ENCODE assay signal across 9 cellular contexts in the genomic region with DNA sequence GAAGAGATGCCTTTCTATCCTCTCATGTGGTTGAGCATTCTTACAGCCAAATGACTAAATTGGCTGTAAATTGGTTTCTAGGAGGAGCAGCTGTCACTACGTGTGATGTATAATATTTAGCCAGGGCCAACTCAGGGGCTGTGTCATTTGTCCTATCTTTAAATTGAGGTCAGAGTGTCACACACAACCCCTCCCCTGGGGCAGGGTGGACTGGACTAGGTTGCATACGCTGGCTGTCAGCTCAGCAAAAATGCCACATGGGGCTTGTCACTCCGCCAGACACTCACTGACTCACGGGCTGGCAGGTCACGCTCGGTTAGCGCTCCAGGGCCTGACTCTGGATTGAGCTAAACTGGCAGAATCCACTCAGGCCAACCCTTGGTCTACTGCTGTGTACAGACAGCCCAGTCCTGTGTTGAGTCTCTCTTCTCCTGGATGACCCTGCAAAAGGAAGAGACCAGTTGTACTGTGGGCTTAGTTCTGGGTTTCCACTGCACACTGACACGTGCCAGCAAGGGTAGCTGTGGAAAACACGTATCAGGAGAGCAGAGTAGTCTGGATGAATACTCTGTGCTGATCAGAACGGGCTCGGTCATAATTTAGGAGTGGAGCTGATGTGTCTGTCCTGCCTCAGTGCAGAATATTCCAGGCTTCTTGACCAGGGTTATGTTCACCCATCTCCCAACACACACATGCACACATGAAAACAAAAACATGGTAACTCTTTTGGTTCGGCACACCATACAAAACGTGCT. TPM values are rescaled to one million over a fixed set of nuclear protein-coding genes. Genes with fewer than 3 reads are reported as not detected.
DNase-seq lines count a peak whose midpoint lies in the region; ATAC-seq and TF ChIP-seq lines count a peak whose summit lies in the region.
"Had no signal": no experiment of that assay in that cellular context is flagged by ENCODE, and none has a peak within 500 bp of the region (broad histone marks: within the 10 kb centered on the region; RNA-seq: fewer than 3 reads in every experiment).

No MANE protein-coding gene starts in this region.

- no peaks in the 10 kb centered on the region for H3K36me3 ChIP-seq in HCT116 (ENCODE audit: control insufficient read depth in 1 of 2, insufficient read depth in 2 of 2, low read length in 2 of 2)
- H3K36me3 ChIP-seq in RWPE2 (ENCODE audit: low read depth) = no peaks in the 10 kb centered on the region
- no peaks in the 10 kb centered on the region for H3K36me3 ChIP-seq in smooth muscle cell (ENCODE audit: low read depth)
- H3K36me3 ChIP-seq in CD8-positive, alpha-beta memory T cell (ENCODE audit: insufficient read depth, low read length) = no peaks in the 10 kb centered on the region

- H3K79me2 ChIP-seq in HCT116 (ENCODE audit: insufficient read depth, low read length) (no peaks in the 10 kb centered on the region), smooth muscle cell (ENCODE audit: low read depth) (no peaks in the 10 kb centered on the region)

- POLR2A ChIA-PET in HCT116 (lab: Charles Lee) = interaction anchor here (1.2 kb wide), 1 partner anchor 15 kb away, joined by 3 read pairs; no protein-coding TSS in a partner anchor
- POLR2A ChIA-PET in CD8-positive, alpha-beta memory T cell (lab: Charles Lee) = no interaction called here

- H3K4me3 ChIP-seq in HCT116 (replicated peaks in 1 of 2; ENCODE audit: low read depth in 1 of 2, low read length in 2 of 2) = no peak overlapping the region
- H3K4me3 ChIP-seq in RWPE2 (ENCODE audit: severe bottlenecking) = no peak overlapping the region
- no peak overlapping the region for H3K4me3 ChIP-seq in smooth muscle cell
- no peak overlapping the region for H3K4me3 ChIP-seq in CD8-positive, alpha-beta memory T cell (ENCODE audit: low read length)

- H3K4me1 Mint-ChIP-seq in CD8-positive, alpha-beta memory T cell = peaks cover 4 to 6% (median 4%) of the 10 kb centered on the region in 3 donors

- CTCF ChIA-PET in HCT116 (lab: Charles Lee) = no interaction called here
- CTCF ChIA-PET in CD8-positive, alpha-beta memory T cell (lab: Charles Lee) = no interaction called here

- H3K9me3 ChIP-seq in HCT116 (ENCODE audit: control insufficient read depth in 1 of 2, insufficient read depth in 1 of 2, low read depth in 1 of 2, low read length in 2 of 2) (no peaks in the 10 kb centered on the region), RWPE2 (ENCODE audit: severe bottlenecking) (no peaks in the 10 kb centered on the region), smooth muscle cell (replicated peaks; ENCODE audit: low read depth) (no peaks in the 10 kb centered on the region)
- no peaks in the 10 kb centered on the region for H3K9me3 ChIP-seq in CD8-positive, alpha-beta memory T cell (ENCODE audit: low read length)

- no peaks in the 10 kb centered on the region for H3K9me3 Mint-ChIP-seq in CD8-positive, alpha-beta memory T cell

- RAD21 ChIA-PET in HCT116 (lab: Charles Lee; ENCODE audit: low non-redundant PET in 1 of 2, low total read pairs in 2 of 2, uncharacterized antibody in 2 of 2, unreplicated experiment in 2 of 2) = no interaction called here

- DNase-seq in HCT116 (ENCODE audit: low read depth, low spot score) (no peak), RWPE2 (ENCODE audit: low spot score) (no peak), Right ventricle myocardium superior (peak; percentile 89), smooth muscle cell (lab: John Stamatoyannopoulos, UW; ENCODE audit: unreplicated experiment) (peak; percentile 19)
- no peak for DNase-seq in CD8-positive, alpha-beta memory T cell
- DNase-seq: small intestine had no signal

- peaks cover 5% of the 10 kb centered on the region for H3F3A ChIP-seq in smooth muscle cell (ENCODE audit: low read depth)

- ATAC-seq in HCT116 = peak; percentile 65
- ATAC-seq in RWPE2 (ENCODE audit: low read depth) = peak; percentile 68
- peak; percentile 94 for ATAC-seq in Right ventricle myocardium superior (ENCODE audit: poor library complexity)
- ATAC-seq in GM18868 (IDR thresholded peaks at IDR 0.05; ENCODE audit: unreplicated experiment) = no peak
- no peak for ATAC-seq in HG03280 (IDR thresholded peaks at IDR 0.05; ENCODE audit: unreplicated experiment)
- no peak for ATAC-seq in HG02678 (IDR thresholded peaks at IDR 0.05; ENCODE audit: unreplicated experiment)

- H3K9ac ChIP-seq in HCT116 (ENCODE audit: low read length) (no peak overlapping the region), smooth muscle cell (ENCODE audit: low read depth) (peak overlapping the region; percentile 22)

- H3K36me3 Mint-ChIP-seq in CD8-positive, alpha-beta memory T cell = peaks cover under 1 to 14% (median 14%) of the 10 kb centered on the region in 3 donors

- H3K4me2 ChIP-seq in HCT116 (ENCODE audit: low read length) (no peak overlapping the region), smooth muscle cell (no peak overlapping the region)

- no peaks in the 10 kb centered on the region for H4K20me1 ChIP-seq in HCT116 (ENCODE audit: insufficient read depth)
- no peaks in the 10 kb centered on the region for H4K20me1 ChIP-seq in smooth muscle cell (ENCODE audit: low read depth)

- no peak for TF ChIP-seq POLR2A in HCT116 (IDR thresholded peaks at IDR 0.05; ENCODE audit: borderline replicate concordance, extremely low read depth, insufficient read depth, insufficient read length)

- H3K27me3 ChIP-seq in HCT116 (ENCODE audit: insufficient read depth, low read length) (peaks cover 46% of the 10 kb centered on the region), RWPE2 (ENCODE audit: insufficient read depth, poor library complexity, severe bottlenecking) (no peaks in the 10 kb centered on the region), smooth muscle cell (ENCODE audit: low read depth) (no peaks in the 10 kb centered on the region)
- H3K27me3 ChIP-seq in CD8-positive, alpha-beta memory T cell (ENCODE audit: insufficient read depth, low read length, poor library complexity, severe bottlenecking) = no peaks in the 10 kb centered on the region

- TF ChIP-seq RAD21 in HCT116 (IDR thresholded peaks at IDR 0.05; ENCODE audit: low read depth) = no peak

- H3K4me3 Mint-ChIP-seq in CD8-positive, alpha-beta memory T cell = no peak overlapping the region

- H3K9me2 ChIP-seq in HCT116 (ENCODE audit: insufficient read depth) = no peaks in the 10 kb centered on the region

- H3K27me3 Mint-ChIP-seq in CD8-positive, alpha-beta memory T cell = peaks cover 6% of the 10 kb centered on the region in 2 donors

- H2AFZ ChIP-seq in HCT116 (ENCODE audit: low read depth, low read length, poor library complexity, severe bottlenecking) (no peak overlapping the region), smooth muscle cell (ENCODE audit: low read depth) (no peak overlapping the region)

- no TSS peak for BruUV-seq in HCT116 (replicated peaks; lab: Mats Ljungman, UMichigan)

- TF ChIP-seq CTCF in HCT116 (IDR thresholded peaks at IDR 0.05 in 2 of 3, conservative IDR thresholded peaks at IDR 0.05 in 1 of 3; ENCODE audit: borderline replicate concordance in 1 of 3, insufficient read depth in 1 of 3, low read depth in 2 of 3, low read length in 2 of 3) (no peak), RWPE2 (IDR thresholded peaks at IDR 0.05; ENCODE audit: poor library complexity, severe bottlenecking) (no peak), smooth muscle cell (IDR thresholded peaks at IDR 0.05; ENCODE audit: borderline replicate concordance, insufficient read depth, poor library complexity, severe bottlenecking) (no peak)

- H3K27ac ChIP-seq in HCT116 (ENCODE audit: low read depth, low read length) (no peak overlapping the region), RWPE2 (ENCODE audit: poor library complexity, severe bottlenecking) (peak overlapping the region; percentile 59), smooth muscle cell (ENCODE audit: low read depth) (peak overlapping the region; percentile 59)
- H3K27ac ChIP-seq in CD8-positive, alpha-beta memory T cell (ENCODE audit: low read depth, low read length) = no peak overlapping the region

- no peak overlapping the region for H3K27ac Mint-ChIP-seq in CD8-positive, alpha-beta memory T cell

- intact Hi-C loops in HCT116 (cut with micrococcal nuclease) (no loop called here), Right ventricle myocardium superior (cut with DNase I) (no loop called here)

- H3K4me1 ChIP-seq in HCT116 (ENCODE audit: control insufficient read depth in 1 of 2, insufficient read depth in 2 of 2, low read length in 2 of 2) (no peaks in the 10 kb centered on the region), RWPE2 (ENCODE audit: insufficient read depth, poor library complexity, severe bottlenecking) (peaks cover 26% of the 10 kb centered on the region), smooth muscle cell (ENCODE audit: low read depth) (peaks cover 9% of the 10 kb centered on the region)
- peaks cover 4% of the 10 kb centered on the region for H3K4me1 ChIP-seq in CD8-positive, alpha-beta memory T cell (ENCODE audit: insufficient read depth, low read length)

- 45% methylated on average over 13 of the region's 13 CpGs for WGBS in smooth muscle cell (ENCODE audit: low lambda C conversion rate)

TF ChIP-seq in HCT116, 20 proteins besides CTCF, POLR2A, EP300 and RAD21:
- TF ChIP-seq JUND (IDR thresholded peaks at IDR 0.05) (no peak), CEBPB (IDR thresholded peaks at IDR 0.05; ENCODE audit: low read depth) (no peak), YY1 (IDR thresholded peaks at IDR 0.05; ENCODE audit: extremely low read depth, insufficient replicate concordance, low read depth, low read length) (no peak), POLR2AphosphoS5 (IDR thresholded peaks at IDR 0.05; ENCODE audit: low read depth, low read length) (no peak)
TF ChIP-seq in HCT116: peak in this region for 0.

RNA-seq across cellular contexts. Expression of a gene that starts 29.1 kb away (rescaled TPM):
- total RNA-seq in HCT116 (2021; ENCODE audit: unreplicated experiment) = not detected
- polyA plus RNA-seq in HCT116 (2012) = not detected in 2 replicates
- total RNA-seq in Right ventricle myocardium superior = 0.11 TPM
- 0.81 and 0.99 TPM in 2 replicates for total RNA-seq in smooth muscle cell
- 0.14 and 0.63 TPM in 2 replicates for polyA plus RNA-seq in smooth muscle cell
- under 1 TPM in 1 of 2 experiments, not detected in 1; 0.07 TPM for total RNA-seq in CD8-positive, alpha-beta memory T cell
- not detected for polyA plus RNA-seq in CD8-positive, alpha-beta memory T cell

Comparison
In these comparisons a context has a peak if more than half of its experiments do, and no peak if none do; other contexts are left out.
1. ATAC-seq: peak in HCT116 (single experiment), RWPE2 (single experiment) and Right ventricle myocardium superior (single experiment); none in GM18868 (single experiment), HG03280 (single experiment) and HG02678 (single experiment).
2. DNase-seq: peak in Right ventricle myocardium superior (single experiment) and smooth muscle cell (single experiment); none in HCT116 (single experiment), RWPE2 (single experiment) and CD8-positive, alpha-beta memory T cell (0 of 5).
3. H3K27ac ChIP-seq: peak in RWPE2 (single experiment) and smooth muscle cell (single experiment); none in HCT116 (single experiment) and CD8-positive, alpha-beta memory T cell (single experiment).